ENCODE assay signal across 1 cellular context in genomic region chr14:61296151-61296550, GRCh38.
TF ChIP-seq lines count a peak whose summit lies in the region.

No MANE protein-coding gene starts in this region.

TF ChIP-seq in IMR-90, 13 proteins besides CTCF, POLR2A, EP300 and RAD21:
- TF ChIP-seq FOS (IDR thresholded peaks at IDR 0.05; ENCODE audit: low read depth, low read length) (no peak), CEBPB (IDR thresholded peaks at IDR 0.05; ENCODE audit: low read depth, low read length) (no peak), BHLHE40 (IDR thresholded peaks at IDR 0.05; ENCODE audit: low read depth, low read length) (no peak), CHD1 (IDR thresholded peaks at IDR 0.05; ENCODE audit: low read depth, low read length) (no peak), MAZ (IDR thresholded peaks at IDR 0.05; ENCODE audit: borderline replicate concordance, low read depth, low read length) (no peak), USF2 (IDR thresholded peaks at IDR 0.05; ENCODE audit: low read depth, low read length) (no peak), MXI1 (IDR thresholded peaks at IDR 0.05; ENCODE audit: borderline replicate concordance, low read depth, low read length) (no peak), RFX5 (IDR thresholded peaks at IDR 0.05; ENCODE audit: low read depth, low read length) (no peak), NFE2L2 (IDR thresholded peaks at IDR 0.05; ENCODE audit: low read depth, low read length) (no peak), ELK1 (IDR thresholded peaks at IDR 0.05; ENCODE audit: borderline replicate concordance, low read depth, low read length) (no peak), RCOR1 (IDR thresholded peaks at IDR 0.05; ENCODE audit: insufficient replicate concordance, low read length) (no peak), SMC3 (IDR thresholded peaks at IDR 0.05; ENCODE audit: low read depth, low read length) (no peak), MAFK (IDR thresholded peaks at IDR 0.05; ENCODE audit: low read depth, low read length) (no peak)
